In the genomic region with DNA sequence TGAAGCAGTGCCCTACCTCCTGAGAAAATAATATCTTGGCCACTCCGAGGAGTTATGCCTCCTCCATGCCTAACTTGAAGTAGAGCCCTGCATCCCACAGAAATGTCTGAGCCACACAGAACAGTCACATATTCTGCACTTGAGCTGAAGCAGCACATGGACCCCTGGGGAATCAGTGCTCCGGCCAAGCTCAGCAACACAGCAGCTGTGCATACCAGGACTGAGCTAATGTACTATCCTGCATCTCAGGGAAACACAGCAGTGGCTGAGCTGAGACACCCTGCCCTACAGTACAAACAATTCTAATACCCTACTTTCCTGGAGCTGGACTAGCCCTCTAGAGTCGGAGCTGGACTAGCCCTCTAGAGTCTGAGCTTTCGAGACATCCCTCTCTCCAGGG, we compare ENCODE assay signal across 28 cellular contexts.
"Had no signal": no experiment of that assay in that cellular context is flagged by ENCODE, and none has a peak within 500 bp of the region (broad histone marks: within the 10 kb centered on the region; RNA-seq: fewer than 3 reads in every experiment).

No MANE protein-coding gene starts in this region.

- H3K27ac ChIP-seq: brain microvascular endothelial cell, PC-9, SJSA1 had no signal

- H3K9me3 ChIP-seq: SJSA1, SK-N-SH had no signal

- ATAC-seq: activated CD8-positive, alpha-beta memory T cell treated with anti-CD3 and anti-CD28 coated beads, Interleukin-2, amount 10 ng/mL, durations not matched to agents 7 days and 5 days had no signal

- H2AFZ ChIP-seq: PC-9 had no signal

- DNase-seq: activated CD4-positive, alpha-beta memory T cell treated with anti-CD3 and anti-CD28 coated beads for 36 hours; activated CD4-positive, alpha-beta T cell treated with anti-CD3 and anti-CD28 coated beads, Interleukin-2, amount 50 U/mL, for 1 hour; activated CD8-positive, alpha-beta memory T cell treated with anti-CD3 and anti-CD28 coated beads for 24 hours; activated CD8-positive, alpha-beta memory T cell treated with anti-CD3 and anti-CD28 coated beads, Interleukin-2, amount 10 ng/mL, durations not matched to agents 7 days and 5 days; activated CD8-positive, alpha-beta memory T cell treated with anti-CD3 and anti-CD28 coated beads, Interleukin-2, amount 50 U/mL, for 48 hours; activated effector memory CD4-positive, alpha-beta T cell treated with Interleukin-2 at 50 U/mL for 16 hours; activated naive CD4-positive, alpha-beta T cell; activated naive CD4-positive, alpha-beta T cell treated with anti-CD3 and anti-CD28 coated beads, Interleukin-2, amount 50 U/mL, for 16 hours; activated naive CD8-positive, alpha-beta T cell treated with anti-CD3 and anti-CD28 coated beads for 36 hours; activated T-cell treated with anti-CD3 and anti-CD28 coated beads, Interleukin-2, amount 50 U/mL, for 48 hours; amniotic stem cell; aorta; brain microvascular endothelial cell; Kasumi-1; KG1; MM.1S; MV-4-11; NCI-H1092; NCI-H1417; NCI-H146; NCI-H187; NCI-H2029 treated with DMSO at 0.1 percent for 48 hours; NCI-H345; NCI-H524 treated with DMSO at 0.1 percent for 48 hours; PC-9; SHP77; SK-N-SH had no signal

- H3K4me1 ChIP-seq: SJSA1 had no signal

- H3K27me3 ChIP-seq: brain microvascular endothelial cell had no signal

- H3K9ac ChIP-seq: SK-N-SH had no signal

- H3K4me2 ChIP-seq: PC-9, SK-N-SH had no signal

- H3K4me3 ChIP-seq: PC-9, SJSA1 had no signal

- H3K36me3 ChIP-seq: brain microvascular endothelial cell, SJSA1 had no signal
